Comparison of ENCODE assay signal across 8 cellular contexts in genomic region chr19:12484011-12484370, GRCh38. TPM values are rescaled to one million over a fixed set of nuclear protein-coding genes. Genes with fewer than 3 reads are reported as not detected.
DNase-seq lines count a peak whose midpoint lies in the region; ATAC-seq lines count a peak whose summit lies in the region.

No MANE protein-coding gene starts in this region.

- no peak for ATAC-seq in GM21786 (IDR thresholded peaks at IDR 0.05; ENCODE audit: unreplicated experiment)

- H3K4me3 Mint-ChIP-seq in activated naive CD8-positive, alpha-beta T cell treated with anti-CD3 and anti-CD28 coated beads for 36 hours = peak overlapping the region; percentile 91

- H3K4me1 Mint-ChIP-seq in activated naive CD8-positive, alpha-beta T cell treated with anti-CD3 and anti-CD28 coated beads for 36 hours = peaks cover 25% of the 10 kb centered on the region

- H3K27ac Mint-ChIP-seq in activated naive CD8-positive, alpha-beta T cell treated with anti-CD3 and anti-CD28 coated beads for 36 hours = peak overlapping the region; percentile 1

- no peaks in the 10 kb centered on the region for H3K27me3 Mint-ChIP-seq in activated naive CD8-positive, alpha-beta T cell treated with anti-CD3 and anti-CD28 coated beads for 36 hours

- no peaks in the 10 kb centered on the region for H3K9me3 Mint-ChIP-seq in activated naive CD8-positive, alpha-beta T cell treated with anti-CD3 and anti-CD28 coated beads for 36 hours

- DNase-seq in NCI-H82 treated with DMSO at 0.1 percent for 48 hours (lab: John Stamatoyannopoulos, UW; ENCODE audit: unreplicated experiment) (peak; percentile 3), NCI-H82 (lab: John Stamatoyannopoulos, UW) (no peak), kidney glomerular epithelial cell (lab: John Stamatoyannopoulos, UW) (peak; percentile 52), superior temporal gyrus (ENCODE audit: extremely low spot score) (peak; percentile 13), retina (no peak), DMS79 treated with DMSO at 0.1 percent for 48 hours (lab: John Stamatoyannopoulos, UW) (no peak)
- no peak for DNase-seq in activated naive CD8-positive, alpha-beta T cell treated with anti-CD3 and anti-CD28 coated beads for 36 hours

- peaks cover 6% of the 10 kb centered on the region for H3K36me3 Mint-ChIP-seq in activated naive CD8-positive, alpha-beta T cell treated with anti-CD3 and anti-CD28 coated beads for 36 hours

RNA-seq across cellular contexts. Expression of gene ZNF709, which starts 0.6 kb away (rescaled TPM):
- 1 to 10 TPM; 1.7 to 1.8 TPM for total RNA-seq in activated naive CD8-positive, alpha-beta T cell treated with anti-CD3 and anti-CD28 coated beads for 36 hours

RNA-seq across cellular contexts. Expression of gene ZNF443, which starts 43.2 kb away (rescaled TPM):
- 1 to 10 TPM; 2.7 to 3.6 TPM for total RNA-seq in activated naive CD8-positive, alpha-beta T cell treated with anti-CD3 and anti-CD28 coated beads for 36 hours

Comparison
In these comparisons a context has a peak if more than half of its experiments do, and no peak if none do; other contexts are left out.
1. DNase-seq: peak in NCI-H82 treated with DMSO at 0.1 percent for 48 hours (single experiment), kidney glomerular epithelial cell (single experiment) and superior temporal gyrus (single experiment); none in NCI-H82 (single experiment), activated naive CD8-positive, alpha-beta T cell treated with anti-CD3 and anti-CD28 coated beads for 36 hours (single experiment), retina (single experiment) and DMS79 treated with DMSO at 0.1 percent for 48 hours (single experiment).